In the genomic region with DNA sequence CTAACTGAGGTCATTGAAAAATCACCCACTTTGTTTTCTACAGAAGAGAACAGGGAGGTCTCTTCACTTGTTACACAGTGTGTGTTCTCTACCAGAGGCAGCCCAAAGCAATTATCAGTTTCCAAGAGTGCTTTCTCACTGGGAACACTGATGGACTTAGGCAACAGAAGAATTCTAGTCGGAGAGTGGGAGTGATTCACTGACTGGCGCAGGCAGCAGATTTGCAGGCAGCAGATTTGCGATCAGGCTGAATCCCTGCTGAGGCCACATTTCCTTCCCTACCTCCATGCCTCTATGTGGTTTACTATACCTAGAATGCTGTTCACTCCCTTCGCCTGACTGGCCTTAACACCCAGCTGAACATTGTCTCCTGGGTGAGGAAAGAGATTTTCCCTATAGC, we compare ENCODE assay signal across 1 cellular context.
TF ChIP-seq lines count a peak whose summit lies in the region.

No MANE protein-coding gene starts in this region.

TF ChIP-seq in HepG2, 621 proteins besides CTCF, POLR2A, EP300 and RAD21:
- TF ChIP-seq, protein P1, sequence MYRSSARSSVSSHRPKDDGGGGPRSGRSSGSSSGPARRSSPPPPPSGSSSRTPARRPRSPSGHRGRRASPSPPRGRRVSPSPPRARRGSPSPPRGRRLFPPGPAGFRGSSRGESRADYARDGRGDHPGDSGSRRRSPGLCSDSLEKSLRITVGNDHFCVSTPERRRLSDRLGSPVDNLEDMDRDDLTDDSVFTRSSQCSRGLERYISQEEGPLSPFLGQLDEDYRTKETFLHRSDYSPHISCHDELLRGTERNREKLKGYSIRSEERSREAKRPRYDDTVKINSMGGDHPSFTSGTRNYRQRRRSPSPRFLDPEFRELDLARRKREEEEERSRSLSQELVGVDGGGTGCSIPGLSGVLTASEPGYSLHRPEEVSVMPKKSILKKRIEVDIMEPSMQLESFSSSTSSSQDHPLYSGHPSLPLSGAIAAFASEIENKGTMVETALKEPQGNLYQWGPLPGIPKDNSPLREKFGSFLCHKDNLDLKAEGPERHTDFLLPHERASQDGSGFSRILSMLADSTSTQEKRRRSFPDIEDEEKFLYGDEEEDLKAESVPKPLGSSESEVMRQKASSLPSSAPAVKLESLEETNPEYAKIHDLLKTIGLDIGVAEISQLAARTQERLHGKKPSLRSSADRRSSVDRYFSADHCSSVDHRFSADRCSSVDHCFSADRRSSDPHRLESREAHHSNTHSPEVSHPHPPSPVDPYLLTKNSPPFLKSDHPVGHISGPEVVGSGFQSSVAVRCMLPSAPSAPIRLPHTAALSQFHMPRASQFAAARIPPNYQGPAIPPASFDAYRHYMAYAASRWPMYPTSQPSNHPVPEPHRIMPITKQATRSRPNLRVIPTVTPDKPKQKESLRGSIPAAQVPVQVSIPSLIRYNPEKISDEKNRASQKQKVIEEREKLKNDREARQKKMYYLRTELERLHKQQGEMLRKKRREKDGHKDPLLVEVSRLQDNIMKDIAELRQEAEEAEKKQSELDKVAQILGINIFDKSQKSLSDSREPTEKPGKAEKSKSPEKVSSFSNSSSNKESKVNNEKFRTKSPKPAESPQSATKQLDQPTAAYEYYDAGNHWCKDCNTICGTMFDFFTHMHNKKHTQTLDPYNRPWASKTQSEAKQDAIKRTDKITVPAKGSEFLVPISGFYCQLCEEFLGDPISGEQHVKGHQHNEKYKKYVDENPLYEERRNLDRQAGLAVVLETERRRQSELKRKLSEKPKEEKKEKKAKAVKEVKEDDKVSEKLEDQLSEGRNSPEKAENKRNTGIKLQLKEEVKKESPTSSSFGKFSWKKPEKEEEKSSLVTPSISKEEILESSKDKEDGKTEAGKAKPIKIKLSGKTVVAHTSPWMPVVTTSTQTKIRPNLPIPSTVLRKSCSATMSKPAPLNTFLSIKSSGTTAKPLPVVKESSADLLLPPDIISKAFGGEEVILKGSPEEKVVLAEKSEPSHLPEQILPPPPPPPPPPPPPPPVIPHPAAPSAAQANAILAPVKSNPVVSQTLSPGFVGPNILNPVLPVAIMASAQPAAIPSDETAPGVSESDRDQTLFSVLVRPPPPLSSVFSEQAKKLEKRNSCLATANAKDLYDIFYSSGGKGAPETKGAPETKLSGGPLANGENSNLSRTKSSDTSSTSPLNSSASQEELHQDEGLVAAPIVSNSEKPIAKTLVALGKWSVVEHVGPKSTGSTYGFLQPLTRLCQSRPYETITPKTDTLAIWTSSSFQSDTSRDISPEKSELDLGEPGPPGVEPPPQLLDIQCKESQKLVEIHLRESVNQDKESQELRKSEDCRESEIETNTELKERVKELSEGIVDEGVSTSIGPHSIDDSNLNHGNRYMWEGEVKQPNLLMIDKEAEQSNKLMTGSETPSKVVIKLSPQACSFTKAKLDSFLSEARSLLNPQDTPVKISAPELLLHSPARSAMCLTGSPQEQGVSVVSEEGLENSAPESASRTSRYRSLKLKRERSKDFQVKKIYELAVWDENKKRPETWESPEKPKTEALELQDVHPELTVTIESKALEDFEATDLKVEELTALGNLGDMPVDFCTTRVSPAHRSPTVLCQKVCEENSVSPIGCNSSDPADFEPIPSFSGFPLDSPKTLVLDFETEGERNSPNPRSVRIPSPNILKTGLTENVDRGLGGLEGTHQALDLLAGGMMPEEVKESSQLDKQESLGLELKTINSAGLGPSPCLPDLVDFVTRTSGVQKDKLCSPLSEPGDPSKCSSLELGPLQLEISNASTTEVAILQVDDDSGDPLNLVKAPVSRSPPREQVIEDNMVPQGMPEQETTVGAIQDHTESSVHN (CRISPR knock-in tag; IDR thresholded peaks at IDR 0.05): no peak
- TF ChIP-seq ZNF430 (CRISPR knock-in tag; IDR thresholded peaks at IDR 0.05): no peak
- TF ChIP-seq XRCC5 (optimal IDR thresholded peaks at IDR 0.05; ENCODE audit: low read length): no peak
- no peak for TF ChIP-seq ZFP62 (CRISPR knock-in tag; IDR thresholded peaks at IDR 0.05)
- TF ChIP-seq, protein P2, sequence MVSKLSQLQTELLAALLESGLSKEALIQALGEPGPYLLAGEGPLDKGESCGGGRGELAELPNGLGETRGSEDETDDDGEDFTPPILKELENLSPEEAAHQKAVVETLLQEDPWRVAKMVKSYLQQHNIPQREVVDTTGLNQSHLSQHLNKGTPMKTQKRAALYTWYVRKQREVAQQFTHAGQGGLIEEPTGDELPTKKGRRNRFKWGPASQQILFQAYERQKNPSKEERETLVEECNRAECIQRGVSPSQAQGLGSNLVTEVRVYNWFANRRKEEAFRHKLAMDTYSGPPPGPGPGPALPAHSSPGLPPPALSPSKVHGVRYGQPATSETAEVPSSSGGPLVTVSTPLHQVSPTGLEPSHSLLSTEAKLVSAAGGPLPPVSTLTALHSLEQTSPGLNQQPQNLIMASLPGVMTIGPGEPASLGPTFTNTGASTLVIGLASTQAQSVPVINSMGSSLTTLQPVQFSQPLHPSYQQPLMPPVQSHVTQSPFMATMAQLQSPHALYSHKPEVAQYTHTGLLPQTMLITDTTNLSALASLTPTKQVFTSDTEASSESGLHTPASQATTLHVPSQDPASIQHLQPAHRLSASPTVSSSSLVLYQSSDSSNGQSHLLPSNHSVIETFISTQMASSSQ (IDR thresholded peaks at IDR 0.05; ENCODE audit: low read depth): no peak
- TF ChIP-seq, protein P2 (CRISPR knock-in tag; IDR thresholded peaks at IDR 0.05; ENCODE audit: borderline replicate concordance): no peak
- TF ChIP-seq PAWR (CRISPR knock-in tag; IDR thresholded peaks at IDR 0.05; ENCODE audit: borderline replicate concordance): no peak
- TF ChIP-seq, protein P3, sequence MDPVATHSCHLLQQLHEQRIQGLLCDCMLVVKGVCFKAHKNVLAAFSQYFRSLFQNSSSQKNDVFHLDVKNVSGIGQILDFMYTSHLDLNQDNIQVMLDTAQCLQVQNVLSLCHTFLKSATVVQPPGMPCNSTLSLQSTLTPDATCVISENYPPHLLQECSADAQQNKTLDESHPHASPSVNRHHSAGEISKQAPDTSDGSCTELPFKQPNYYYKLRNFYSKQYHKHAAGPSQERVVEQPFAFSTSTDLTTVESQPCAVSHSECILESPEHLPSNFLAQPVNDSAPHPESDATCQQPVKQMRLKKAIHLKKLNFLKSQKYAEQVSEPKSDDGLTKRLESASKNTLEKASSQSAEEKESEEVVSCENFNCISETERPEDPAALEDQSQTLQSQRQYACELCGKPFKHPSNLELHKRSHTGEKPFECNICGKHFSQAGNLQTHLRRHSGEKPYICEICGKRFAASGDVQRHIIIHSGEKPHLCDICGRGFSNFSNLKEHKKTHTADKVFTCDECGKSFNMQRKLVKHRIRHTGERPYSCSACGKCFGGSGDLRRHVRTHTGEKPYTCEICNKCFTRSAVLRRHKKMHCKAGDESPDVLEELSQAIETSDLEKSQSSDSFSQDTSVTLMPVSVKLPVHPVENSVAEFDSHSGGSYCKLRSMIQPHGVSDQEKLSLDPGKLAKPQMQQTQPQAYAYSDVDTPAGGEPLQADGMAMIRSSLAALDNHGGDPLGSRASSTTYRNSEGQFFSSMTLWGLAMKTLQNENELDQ (CRISPR knock-in tag; IDR thresholded peaks at IDR 0.05; ENCODE audit: borderline replicate concordance): no peak
- TF ChIP-seq ZFAT (CRISPR knock-in tag; conservative IDR thresholded peaks at IDR 0.05): no peak
- TF ChIP-seq ZNF296 (CRISPR knock-in tag; conservative IDR thresholded peaks at IDR 0.05): no peak
- TF ChIP-seq ZNF546 (CRISPR knock-in tag; conservative IDR thresholded peaks at IDR 0.05): no peak
- TF ChIP-seq NR2F6 (IDR thresholded peaks at IDR 0.05): no peak
- no peak for TF ChIP-seq NR2F6 (CRISPR knock-in tag; IDR thresholded peaks at IDR 0.05)
- no peak for TF ChIP-seq ZNF33B (CRISPR knock-in tag; IDR thresholded peaks at IDR 0.05)
- TF ChIP-seq HNRNPLL (IDR thresholded peaks at IDR 0.05; ENCODE audit: low read depth, low read length, poor library complexity, severe bottlenecking): no peak
